Comparison of ENCODE assay signal across 20 cellular contexts in genomic region chr1:201266276-201266675, GRCh38. TPM values are rescaled to one million over a fixed set of nuclear protein-coding genes. Genes with fewer than 3 reads are reported as not detected.
A peak's percentile ranks its signal among the peaks of the same experiment; 100 is the strongest.
DNase-seq lines count a peak whose midpoint lies in the region; ATAC-seq, FAIRE-seq and TF ChIP-seq lines count a peak whose summit lies in the region.
"Had no signal": no experiment of that assay in that cellular context is flagged by ENCODE, and none has a peak within 500 bp of the region (broad histone marks: within the 10 kb centered on the region; RNA-seq: fewer than 3 reads in every experiment).

No MANE protein-coding gene starts in this region.

- no peaks in the 10 kb centered on the region for H3K9me3 ChIP-seq in breast epithelium
- no peaks in the 10 kb centered on the region for H3K9me3 ChIP-seq in keratinocyte (ENCODE audit: control insufficient read depth, low read depth, low read length)
- H3K9me3 ChIP-seq in suprapubic skin: no peaks in the 10 kb centered on the region

- H3K4me1 ChIP-seq in breast epithelium: no peaks in the 10 kb centered on the region
- H3K4me1 ChIP-seq in keratinocyte (ENCODE audit: control insufficient read depth, extremely low read depth, insufficient read depth, low read length): peaks cover 56% of the 10 kb centered on the region
- H3K4me1 ChIP-seq in suprapubic skin: peaks cover 51% of the 10 kb centered on the region

- H3K27ac Mint-ChIP-seq in MCF 10A (ENCODE audit: low read depth, unreplicated experiment): peak overlapping the region; percentile 89

- peak overlapping the region; percentile 54 for H3K4me3 Mint-ChIP-seq in MCF 10A (ENCODE audit: unreplicated experiment)

- dilution Hi-C loops in keratinocyte (cut with MboI; ENCODE audit: extremely low pct_ligation_motif_present, low sequenced_read_pairs): no loop called here

- DNase-seq in MCF 10A (ENCODE audit: unreplicated experiment) (no peak), breast epithelium (ENCODE audit: low spot score in 2 of 2) (no peak), keratinocyte (ENCODE audit: low read depth, low spot score) (no peak), suprapubic skin (ENCODE audit: low spot score in 2 of 2) (no peak), cerebellar cortex (ENCODE audit: low spot score) (no peak)
- DNase-seq: 8988T, DMS 273 treated with DMSO at 0.1 percent for 48 hours, GF-D8, GOT3, Kasumi-1, NCI-H187, NCI-H446, RPMI8226 had no signal

- H3K27me3 Mint-ChIP-seq in MCF 10A (ENCODE audit: insufficient read depth, unreplicated experiment): no peaks in the 10 kb centered on the region

- H3K4me3 ChIP-seq in breast epithelium (no peak overlapping the region), keratinocyte (ENCODE audit: control insufficient read depth in 2 of 3, extremely low read depth in 1 of 3, insufficient read depth in 2 of 3, low read depth in 1 of 3, low read length in 3 of 3) (peak overlapping the region in 1 of 3 experiments; percentile 39), suprapubic skin (no peak overlapping the region)

- peak overlapping the region; percentile 57 for H3K9ac ChIP-seq in keratinocyte (ENCODE audit: control insufficient read depth, extremely low read depth, insufficient read depth, low read length)

- no peak for FAIRE-seq in keratinocyte (lab: Jason Lieb, UNC)
- FAIRE-seq: GM12891, GM18507 had no signal

- peak overlapping the region; percentile 55 for H3K4me2 ChIP-seq in keratinocyte (ENCODE audit: control insufficient read depth, extremely low read depth, insufficient read depth, low read depth, low read length)

- CTCF ChIA-PET in MCF 10A (lab: Yijun Ruan, JAX): interaction anchor here (1.1 to 22.1 kb wide), 10 partner anchors 7 to 96 kb away, joined by 3 to 474 read pairs (median 50); partner anchors contain the start of gene PKP1

- TF ChIP-seq CTCF in MCF 10A (IDR thresholded peaks at IDR 0.05; ENCODE audit: unreplicated experiment) (no peak), breast epithelium (IDR thresholded peaks at IDR 0.05) (no peak), VCaP (conservative IDR thresholded peaks at IDR 0.05) (no peak), keratinocyte (optimal IDR thresholded peaks at IDR 0.05 in 1 of 3, IDR thresholded peaks at IDR 0.05 in 1 of 3, conservative IDR thresholded peaks at IDR 0.05 in 1 of 3; ENCODE audit: extremely low read depth in 1 of 3, insufficient read depth in 2 of 3, low read length in 3 of 3) (no peak), suprapubic skin (IDR thresholded peaks at IDR 0.05) (no peak)

- no peaks in the 10 kb centered on the region for H4K20me1 ChIP-seq in keratinocyte (ENCODE audit: control insufficient read depth, extremely low read depth, insufficient read depth, low read length)

- H3K9me3 Mint-ChIP-seq in MCF 10A (ENCODE audit: unreplicated experiment): no peaks in the 10 kb centered on the region

- TF ChIP-seq EP300 in suprapubic skin (IDR thresholded peaks at IDR 0.05): no peak

- no peak for TF ChIP-seq POLR2A in breast epithelium (IDR thresholded peaks at IDR 0.05)
- TF ChIP-seq POLR2A in suprapubic skin (IDR thresholded peaks at IDR 0.05): no peak

- POLR2A ChIA-PET in MCF 10A (lab: Yijun Ruan, JAX): interaction anchor here (0.6 to 46.7 kb wide), 20 partner anchors 9 to 592 kb away, joined by 3 to 3819 read pairs (median 5); partner anchors contain the start of genes PHLDA3, PKP1 and TMEM9

- H3K36me3 ChIP-seq in breast epithelium: no peaks in the 10 kb centered on the region
- no peaks in the 10 kb centered on the region for H3K36me3 ChIP-seq in keratinocyte (ENCODE audit: control insufficient read depth in 2 of 2, extremely low read depth in 1 of 2, insufficient read depth in 2 of 2, low read length in 2 of 2)
- no peaks in the 10 kb centered on the region for H3K36me3 ChIP-seq in suprapubic skin

- H3K27ac ChIP-seq in breast epithelium (no peak overlapping the region), VCaP (peak overlapping the region; percentile 97), keratinocyte (ENCODE audit: control insufficient read depth, insufficient read depth, low read length) (peak overlapping the region; percentile 80), suprapubic skin (peak overlapping the region; percentile 78)

- H3K79me2 ChIP-seq in keratinocyte (ENCODE audit: control insufficient read depth, insufficient read depth, low read length): no peaks in the 10 kb centered on the region

- BruUV-seq in MCF 10A (replicated peaks; lab: Mats Ljungman, UMichigan): no TSS peak

- ATAC-seq in HG03378 (IDR thresholded peaks at IDR 0.05; ENCODE audit: unreplicated experiment): no peak
- ATAC-seq in HG03354 (IDR thresholded peaks at IDR 0.05; ENCODE audit: poor library complexity, severe bottlenecking, unreplicated experiment): no peak

- no peaks in the 10 kb centered on the region for H3K36me3 Mint-ChIP-seq in MCF 10A (ENCODE audit: insufficient read depth, unreplicated experiment)

- peaks cover 52% of the 10 kb centered on the region for H3K4me1 Mint-ChIP-seq in MCF 10A (ENCODE audit: insufficient read depth, unreplicated experiment)

- intact Hi-C loops in MCF 10A (cut with micrococcal nuclease): loop anchor here (1.0 to 2.0 kb wide), 2 partner anchors 9 to 33 kb away; no protein-coding TSS in a partner anchor
- intact Hi-C loops in breast epithelium (cut with DNase I; ENCODE audit: low total_unique reads): no loop called here

- H3K27me3 ChIP-seq in breast epithelium (no peaks in the 10 kb centered on the region), keratinocyte (ENCODE audit: control insufficient read depth, extremely low read depth, insufficient read depth, low read length) (no peaks in the 10 kb centered on the region), suprapubic skin (peaks cover 3% of the 10 kb centered on the region)

- H2AFZ ChIP-seq in keratinocyte (ENCODE audit: control insufficient read depth, low read length): no peak overlapping the region

- no peaks in the 10 kb centered on the region for H3K9me1 ChIP-seq in keratinocyte (ENCODE audit: control insufficient read depth, extremely low read depth, insufficient read depth, low read length)

RNA-seq across cellular contexts. Expression of gene PKP1, which starts 17.0 kb away (rescaled TPM):
- 0.30 and 0.32 TPM in 2 replicates for total RNA-seq in MCF 10A (2022)
- total RNA-seq in breast epithelium: 10 to 100 TPM in 2 of 3 donors, under 1 TPM in 1; 0.96 to 22.5 (median 12.1) TPM
- 163 to 301 TPM (median 169 TPM) in 3 replicates for polyA plus RNA-seq in keratinocyte
- polyA plus RNA-seq in keratinocyte (2011; ENCODE audit: low read depth): 262 TPM
- 168 and 222 TPM in 2 replicates for polyA plus RNA-seq in keratinocyte (2011; cell fraction: cytosol; rRNA removed)
- polyA plus RNA-seq in keratinocyte (2011; cell fraction: nucleus; rRNA removed): 418 and 503 TPM in 2 replicates
- polyA plus RNA-seq in keratinocyte (2012; ENCODE audit: low replicate concordance): 160 and 587 TPM in 2 replicates
- 263 to 433 TPM (median 366 TPM) in 3 replicates for polyA minus RNA-seq in keratinocyte
- polyA minus RNA-seq in keratinocyte (2011; cell fraction: cytosol; rRNA and poly(A)+ RNA removed): 238 TPM
- polyA minus RNA-seq in keratinocyte (2011; cell fraction: nucleus; rRNA and poly(A)+ RNA removed): 239 and 304 TPM in 2 replicates
- total RNA-seq in suprapubic skin: 1,000 to 10,000 TPM in 3 of 4 donors, 100 to 1,000 TPM in 1; 888 to 1,187 (median 1,096) TPM
- total RNA-seq: HT1080, OCI-LY7 had no signal

Comparison
In these comparisons a context has a peak if more than half of its experiments do, and no peak if none do; other contexts are left out.
1. H3K27ac ChIP-seq: peak in VCaP (single experiment), keratinocyte (single experiment) and suprapubic skin (single experiment); none in breast epithelium (0 of 2).
2. RNA of gene PKP1, which starts 17.0 kb away (total RNA-seq): 888 to 1,187 TPM in suprapubic skin; 0.96 to 22.5 TPM in breast epithelium and 0.30 to 0.32 TPM in MCF 10A; every median in the first group is over 10 times any median in the second.